In the genomic region with DNA sequence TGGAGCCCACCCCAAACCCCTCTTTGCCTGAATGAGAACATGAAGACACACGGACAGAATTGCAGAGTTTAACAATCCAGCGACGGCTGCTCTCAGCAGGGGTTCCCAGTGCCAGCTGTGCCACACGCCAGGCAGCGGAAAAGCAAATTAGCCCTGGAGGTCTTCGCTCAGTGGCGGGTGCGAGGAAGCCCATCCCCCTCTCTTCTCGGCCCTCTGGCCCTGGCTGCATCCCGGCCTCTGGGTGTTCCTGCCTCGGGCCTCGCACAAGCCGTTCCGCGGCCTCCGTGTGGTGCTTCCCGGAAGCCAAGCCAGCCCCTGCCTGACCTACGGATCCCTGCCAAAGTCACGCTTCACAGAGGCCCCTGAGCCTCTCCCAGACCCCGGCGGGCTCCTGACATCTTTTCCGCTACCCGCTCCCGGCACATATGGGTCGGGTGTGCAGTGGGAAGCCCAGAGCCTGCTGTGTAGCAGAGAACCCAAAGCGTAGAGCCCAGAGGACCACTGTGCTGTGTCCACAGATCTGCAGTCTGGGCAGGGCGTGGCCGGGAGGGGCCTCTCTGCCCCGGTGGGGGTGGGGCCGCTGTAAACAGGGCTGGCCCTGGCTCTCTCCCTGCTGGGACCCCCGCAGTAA, we compare ENCODE assay signal across 26 cellular contexts.
DNase-seq lines count a peak whose midpoint lies in the region; ATAC-seq, FAIRE-seq and TF ChIP-seq lines count a peak whose summit lies in the region.
"Had no signal": no experiment of that assay in that cellular context is flagged by ENCODE, and none has a peak within 500 bp of the region (broad histone marks: within the 10 kb centered on the region; RNA-seq: fewer than 3 reads in every experiment).

No MANE protein-coding gene starts in this region.

- H3K4me2 ChIP-seq in GM23338 = no peak overlapping the region
- no peak overlapping the region; the same call in 1 of the 2 replicates for H3K4me2 ChIP-seq in HepG2 (ENCODE audit: low read depth, low read length)
- H3K4me2 ChIP-seq: smooth muscle cell had no signal

- no peaks in the 10 kb centered on the region for H3K9me3 Mint-ChIP-seq in GM23338
- H3K9me3 Mint-ChIP-seq: immature natural killer cell; memory B cell; naive thymus-derived CD4-positive, alpha-beta T cell had no signal

- H3K27ac ChIP-seq in GM23338 (ENCODE audit: low read depth) (no peak overlapping the region), SJCRH30 (no peak overlapping the region), HepG2 (ENCODE audit: extremely low read length, insufficient read depth, low read length) (no peak overlapping the region)
- H3K27ac ChIP-seq: 22Rv1, adrenal gland, cardiac muscle cell, suprapubic skin had no signal

- H3K4me1 ChIP-seq in GM23338 (ENCODE audit: insufficient read depth) = no peaks in the 10 kb centered on the region; the same call in 1 of the 2 replicates
- H3K4me1 ChIP-seq in SJCRH30 = no peaks in the 10 kb centered on the region
- H3K4me1 ChIP-seq in HepG2 (ENCODE audit: insufficient read depth, low read length) = no peaks in the 10 kb centered on the region
- H3K4me1 ChIP-seq: adrenal gland, suprapubic skin had no signal

- CTCF ChIA-PET in HepG2 (lab: Yijun Ruan, JAX; ENCODE audit: low intra/inter-chr PET ratio, low total read pairs) = no interaction called here

- 15% methylated on average over 18 of the region's 31 CpGs for WGBS in HepG2 (ENCODE audit: low lambda C conversion rate)

- H3K4me3 ChIP-seq in GM23338 = no peak overlapping the region
- peak overlapping the region; percentile 32 for H3K4me3 ChIP-seq in SJCRH30
- no peak overlapping the region for H3K4me3 ChIP-seq in HepG2 (replicated peaks in 1 of 3; ENCODE audit: insufficient read depth in 1 of 3, low read depth in 2 of 3, low read length in 3 of 3)
- H3K4me3 ChIP-seq: adrenal gland, cardiac muscle cell, GM12878, smooth muscle cell, suprapubic skin had no signal

- H3K36me3 Mint-ChIP-seq in GM23338 (ENCODE audit: low read depth) = no peaks in the 10 kb centered on the region
- H3K36me3 Mint-ChIP-seq: immature natural killer cell, memory B cell had no signal

- no peak overlapping the region for H3K27ac Mint-ChIP-seq in GM23338
- H3K27ac Mint-ChIP-seq: immature natural killer cell; memory B cell; naive thymus-derived CD4-positive, alpha-beta T cell had no signal

- peak; percentile 16 for ATAC-seq in GM23338
- ATAC-seq in HepG2 = no peak
- no peak for ATAC-seq in GM18858 (IDR thresholded peaks at IDR 0.05; ENCODE audit: unreplicated experiment)
- no peak for ATAC-seq in GM21825 (IDR thresholded peaks at IDR 0.05; ENCODE audit: unreplicated experiment)
- no peak for ATAC-seq in GM19395 (IDR thresholded peaks at IDR 0.05; ENCODE audit: unreplicated experiment)
- ATAC-seq: GM12878; naive thymus-derived CD4-positive, alpha-beta T cell had no signal

- H3K79me2 ChIP-seq in GM23338 (replicated peaks; ENCODE audit: insufficient read depth) (no peaks in the 10 kb centered on the region), HepG2 (ENCODE audit: insufficient read depth, low read length) (no peaks in the 10 kb centered on the region)

- intact Hi-C loops in HepG2 (cut with micrococcal nuclease; ENCODE audit: unreplicated experiment) = no loop called here

- peaks cover 26% of the 10 kb centered on the region for H3K27me3 Mint-ChIP-seq in GM23338 (ENCODE audit: insufficient read depth, low read depth, poor library complexity)

- H3K27me3 ChIP-seq in GM23338 (ENCODE audit: insufficient read depth) (no peaks in the 10 kb centered on the region), SJCRH30 (no peaks in the 10 kb centered on the region), HepG2 (ENCODE audit: control insufficient read depth in 1 of 2, insufficient read depth in 2 of 2, low read length in 2 of 2) (peaks cover 38 to 86% of the 10 kb centered on the region in 2 experiments)

- no peak for TF ChIP-seq RAD21 in HepG2 (CRISPR knock-in tag; IDR thresholded peaks at IDR 0.05)

- H3K36me3 ChIP-seq in GM23338 (ENCODE audit: insufficient read depth) (no peaks in the 10 kb centered on the region), SJCRH30 (no peaks in the 10 kb centered on the region), HepG2 (replicated peaks in 1 of 2; ENCODE audit: control insufficient read depth in 1 of 2, insufficient read depth in 2 of 2, low read length in 2 of 2) (no peaks in the 10 kb centered on the region)
- H3K36me3 ChIP-seq: adrenal gland, cardiac muscle cell, suprapubic skin had no signal

- DNase-seq in DMS79 treated with DMSO at 0.1 percent for 48 hours (lab: John Stamatoyannopoulos, UW) (peak; percentile 31), DMS79 (lab: John Stamatoyannopoulos, UW) (no peak), GM23338 (ENCODE audit: low spot score) (no peak), SJCRH30 (peak in 1 of 2 experiments; percentile 28), HepG2 (ENCODE audit: low spot score) (no peak)
- DNase-seq: activated CD4-positive, CD25-positive, alpha-beta regulatory T cell treated with anti-CD3 and anti-CD28 coated beads, Interleukin-2, amount 50 U/mL, for 72 hours; activated CD8-positive, alpha-beta memory T cell treated with anti-CD3 and anti-CD28 coated beads for 24 hours; Calu3; GF-D8; immature natural killer cell; naive thymus-derived CD4-positive, alpha-beta T cell; NCI-H187 treated with DMSO at 0.1 percent for 48 hours; NCI-H510A treated with DMSO at 0.1 percent for 48 hours; SIG-M5; T-helper 9 cell had no signal

- H2AFZ ChIP-seq in GM23338 = no peak overlapping the region
- no peak overlapping the region for H2AFZ ChIP-seq in HepG2 (ENCODE audit: low read length)

- peaks cover 26% of the 10 kb centered on the region for H3K4me1 Mint-ChIP-seq in GM23338
- H3K4me1 Mint-ChIP-seq: immature natural killer cell; naive thymus-derived CD4-positive, alpha-beta T cell had no signal

- POLR2A ChIA-PET in HepG2 (lab: Yijun Ruan, JAX) = no interaction called here

- TF ChIP-seq CTCF in GM23338 (conservative IDR thresholded peaks at IDR 0.05; ENCODE audit: low read depth in 2 of 2) (no peak), HepG2 (CRISPR knock-in tag; IDR thresholded peaks at IDR 0.05) (no peak)

- H4K20me1 ChIP-seq in GM23338 (replicated peaks; ENCODE audit: insufficient read depth) (no peaks in the 10 kb centered on the region), HepG2 (ENCODE audit: insufficient read depth, low read length) (peaks cover 4% of the 10 kb centered on the region; the same call in 1 of the 2 replicates)

- no peak overlapping the region for H3K4me3 Mint-ChIP-seq in GM23338
- H3K4me3 Mint-ChIP-seq: immature natural killer cell, memory B cell had no signal

- H3K9me2 ChIP-seq in GM23338 (ENCODE audit: insufficient read depth) = no peaks in the 10 kb centered on the region

- no peaks in the 10 kb centered on the region for H3F3A ChIP-seq in GM23338 (replicated peaks; ENCODE audit: low read depth)

- no peak overlapping the region for H3K9ac ChIP-seq in HepG2 (ENCODE audit: insufficient read depth, low read depth, low read length)

- FAIRE-seq in HepG2 (lab: Jason Lieb, UNC) = no peak
- FAIRE-seq: GM12878, HTR-8/SVneo had no signal

- in situ Hi-C loops in HepG2 (cut with HindIII; ENCODE audit: extremely low pct_ligation_motif_present, low pct_unique_long_range_greater_than_20kb) = no loop called here

- no peak for TF ChIP-seq EP300 in HepG2 (IDR thresholded peaks at IDR 0.05; ENCODE audit: low read depth in 2 of 2, low read length in 2 of 2)
- no peak for TF ChIP-seq EP300 in HepG2 (CRISPR knock-in tag; IDR thresholded peaks at IDR 0.05; ENCODE audit: borderline replicate concordance)

- BruUV-seq in HepG2 (replicated peaks; lab: Mats Ljungman, UMichigan) = no TSS peak

- H3K9me3 ChIP-seq in SJCRH30 (replicated peaks) (no peaks in the 10 kb centered on the region), HepG2 (ENCODE audit: low read length) (no peaks in the 10 kb centered on the region)
- H3K9me3 ChIP-seq: adrenal gland, suprapubic skin had no signal

- no peak for TF ChIP-seq POLR2A in HepG2 (IDR thresholded peaks at IDR 0.05; ENCODE audit: insufficient read depth in 1 of 2, low read depth in 2 of 2, low read length in 2 of 2)

TF ChIP-seq in GM23338, 12 proteins besides CTCF, POLR2A, EP300 and RAD21 (continues in another document):
- TF ChIP-seq STAT1 (IDR thresholded peaks at IDR 0.05; ENCODE audit: unreplicated experiment) (no peak), NANOG (IDR thresholded peaks at IDR 0.05; ENCODE audit: borderline replicate concordance) (no peak), ZNF114 (CRISPR knock-in tag; IDR thresholded peaks at IDR 0.05) (no peak), EZH2 (IDR thresholded peaks at IDR 0.05; ENCODE audit: low read depth, unreplicated experiment) (no peak)
- TF ChIP-seq, protein P1, sequence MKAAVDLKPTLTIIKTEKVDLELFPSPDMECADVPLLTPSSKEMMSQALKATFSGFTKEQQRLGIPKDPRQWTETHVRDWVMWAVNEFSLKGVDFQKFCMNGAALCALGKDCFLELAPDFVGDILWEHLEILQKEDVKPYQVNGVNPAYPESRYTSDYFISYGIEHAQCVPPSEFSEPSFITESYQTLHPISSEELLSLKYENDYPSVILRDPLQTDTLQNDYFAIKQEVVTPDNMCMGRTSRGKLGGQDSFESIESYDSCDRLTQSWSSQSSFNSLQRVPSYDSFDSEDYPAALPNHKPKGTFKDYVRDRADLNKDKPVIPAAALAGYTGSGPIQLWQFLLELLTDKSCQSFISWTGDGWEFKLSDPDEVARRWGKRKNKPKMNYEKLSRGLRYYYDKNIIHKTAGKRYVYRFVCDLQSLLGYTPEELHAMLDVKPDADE (IDR thresholded peaks at IDR 0.05) = no peak

TF ChIP-seq in HepG2, 621 proteins besides CTCF, POLR2A, EP300 and RAD21 (continues in another document):
- TF ChIP-seq, protein P2, sequence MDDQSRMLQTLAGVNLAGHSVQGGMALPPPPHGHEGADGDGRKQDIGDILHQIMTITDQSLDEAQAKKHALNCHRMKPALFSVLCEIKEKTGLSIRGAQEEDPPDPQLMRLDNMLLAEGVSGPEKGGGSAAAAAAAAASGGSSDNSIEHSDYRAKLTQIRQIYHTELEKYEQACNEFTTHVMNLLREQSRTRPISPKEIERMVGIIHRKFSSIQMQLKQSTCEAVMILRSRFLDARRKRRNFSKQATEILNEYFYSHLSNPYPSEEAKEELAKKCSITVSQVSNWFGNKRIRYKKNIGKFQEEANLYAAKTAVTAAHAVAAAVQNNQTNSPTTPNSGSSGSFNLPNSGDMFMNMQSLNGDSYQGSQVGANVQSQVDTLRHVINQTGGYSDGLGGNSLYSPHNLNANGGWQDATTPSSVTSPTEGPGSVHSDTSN (CRISPR knock-in tag; IDR thresholded peaks at IDR 0.05; ENCODE audit: borderline replicate concordance) = no peak
